22 cellular contexts compared by ENCODE assay signal in the genomic region with DNA sequence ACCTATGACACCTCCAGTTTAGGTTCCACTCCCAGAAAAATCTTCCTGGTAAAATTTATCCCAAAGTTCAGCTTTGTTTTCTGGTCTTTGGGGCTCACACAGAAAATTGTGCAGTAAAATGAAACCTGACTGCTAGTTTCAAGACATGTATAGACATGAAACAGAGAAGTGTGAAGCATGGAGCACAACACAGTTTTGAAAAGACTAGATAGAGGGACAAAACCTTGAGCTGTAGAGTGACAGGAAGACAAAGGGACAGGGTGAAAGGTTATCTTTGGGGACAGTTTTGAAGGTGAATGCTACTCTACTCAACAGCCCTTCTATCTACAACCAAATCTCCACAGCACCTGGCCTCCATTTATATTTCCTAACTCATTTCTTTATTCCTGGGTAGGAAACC.
DNase-seq lines count a peak whose midpoint lies in the region; ATAC-seq, FAIRE-seq and TF ChIP-seq lines count a peak whose summit lies in the region.
"Had no signal": no experiment of that assay in that cellular context is flagged by ENCODE, and none has a peak within 500 bp of the region (broad histone marks: within the 10 kb centered on the region; RNA-seq: fewer than 3 reads in every experiment).

No MANE protein-coding gene starts in this region.

- CTCF ChIA-PET in CD4-positive, alpha-beta memory T cell (lab: Charles Lee; ENCODE audit: partially characterized antibody): no interaction called here

- H3K27me3 Mint-ChIP-seq in CD4-positive, alpha-beta memory T cell: no peaks in the 10 kb centered on the region
- H3K27me3 Mint-ChIP-seq: activated B cell treated with CpG ODN at 0.5 μM for 24 hours, IgD-negative memory B cell, T-helper 17 cell had no signal

- H3K4me1 Mint-ChIP-seq in CD4-positive, alpha-beta memory T cell: no peaks in the 10 kb centered on the region
- H3K4me1 Mint-ChIP-seq: activated B cell treated with CpG ODN at 0.5 μM for 24 hours, IgD-negative memory B cell had no signal

- DNase-seq in bronchial epithelial cell (ENCODE audit: low read depth): peak; percentile 25
- DNase-seq in pons (ENCODE audit: low spot score): no peak
- DNase-seq in CD4-positive, alpha-beta memory T cell: no peak
- no peak for DNase-seq in right lobe of liver
- DNase-seq in omental fat pad (ENCODE audit: low spot score): no peak
- DNase-seq: activated B cell treated with CpG ODN at 0.5 μM for 24 hours; activated effector memory CD4-positive, alpha-beta T cell treated with Interleukin-2 at 50 U/mL for 16 hours; anterior cingulate cortex; BE2C; NCI-H1417; NCI-H226; SHP77; stimulated activated CD4-positive, alpha-beta T cell treated with anti-CD3 and anti-CD28 coated beads, Interleukin-4, amount 100 ng/mL, for 4 hours; T-helper 17 cell had no signal

- TF ChIP-seq CTCF in bronchial epithelial cell (IDR thresholded peaks at IDR 0.05; ENCODE audit: insufficient read depth, low read length, severe bottlenecking) (no peak), right lobe of liver (IDR thresholded peaks at IDR 0.05) (no peak), omental fat pad (IDR thresholded peaks at IDR 0.05) (no peak)

- ATAC-seq in GM18870 (IDR thresholded peaks at IDR 0.05; ENCODE audit: unreplicated experiment): peak; percentile 66
- ATAC-seq in GM21528 (IDR thresholded peaks at IDR 0.05; ENCODE audit: low FRiP score, unreplicated experiment): peak; percentile 75
- ATAC-seq in HG03108 (IDR thresholded peaks at IDR 0.05; ENCODE audit: unreplicated experiment): peak; percentile 53
- ATAC-seq in right lobe of liver: no peak
- no peak for ATAC-seq in omental fat pad (ENCODE audit: low FRiP score)
- ATAC-seq: foreskin keratinocyte, T-helper 17 cell had no signal

- no peak for TF ChIP-seq POLR2A in right lobe of liver (IDR thresholded peaks at IDR 0.05)

- no peaks in the 10 kb centered on the region for H3K9me3 ChIP-seq in CD4-positive, alpha-beta memory T cell (ENCODE audit: control insufficient read depth in 1 of 2, low read length in 2 of 2)
- H3K9me3 ChIP-seq in right lobe of liver: no peaks in the 10 kb centered on the region
- H3K9me3 ChIP-seq: BE2C, neutrophil, thoracic aorta had no signal

- intact Hi-C loops in CD4-positive, alpha-beta memory T cell (cut with micrococcal nuclease): no loop called here
- intact Hi-C loops in right lobe of liver (cut with DNase I): no loop called here

- no peaks in the 10 kb centered on the region for H3K36me3 Mint-ChIP-seq in CD4-positive, alpha-beta memory T cell
- H3K36me3 Mint-ChIP-seq: IgD-negative memory B cell had no signal

- H3K36me3 ChIP-seq in bronchial epithelial cell (ENCODE audit: control insufficient read depth, insufficient read depth, low read length) (no peaks in the 10 kb centered on the region), right lobe of liver (no peaks in the 10 kb centered on the region)
- no peaks in the 10 kb centered on the region for H3K36me3 ChIP-seq in CD4-positive, alpha-beta memory T cell (ENCODE audit: insufficient read depth, low read length)
- H3K36me3 ChIP-seq: BE2C, neutrophil, thoracic aorta had no signal

- H3K27ac Mint-ChIP-seq in CD4-positive, alpha-beta memory T cell: no peak overlapping the region
- H3K27ac Mint-ChIP-seq: activated B cell treated with CpG ODN at 0.5 μM for 24 hours, IgD-negative memory B cell, T-helper 17 cell had no signal

- H3K4me1 ChIP-seq in CD4-positive, alpha-beta memory T cell (ENCODE audit: insufficient read depth, low read length): no peaks in the 10 kb centered on the region
- H3K4me1 ChIP-seq in right lobe of liver: no peaks in the 10 kb centered on the region
- H3K4me1 ChIP-seq: BE2C, foreskin keratinocyte had no signal

- peaks cover 0 to 7% (median under 1%) of the 10 kb centered on the region in 8 donors for H3K9me3 Mint-ChIP-seq in CD4-positive, alpha-beta memory T cell
- H3K9me3 Mint-ChIP-seq: activated B cell treated with CpG ODN at 0.5 μM for 24 hours had no signal

- H3K4me3 ChIP-seq in bronchial epithelial cell (ENCODE audit: low read depth, low read length): no peak overlapping the region
- H3K4me3 ChIP-seq in CD4-positive, alpha-beta memory T cell (ENCODE audit: low read length in 2 of 2): no peak overlapping the region
- no peak overlapping the region for H3K4me3 ChIP-seq in right lobe of liver
- H3K4me3 ChIP-seq: thoracic aorta had no signal

- no peak overlapping the region for H3K4me3 Mint-ChIP-seq in CD4-positive, alpha-beta memory T cell
- H3K4me3 Mint-ChIP-seq: activated B cell treated with CpG ODN at 0.5 μM for 24 hours, IgD-negative memory B cell, T-helper 17 cell had no signal

- H3K27ac ChIP-seq in CD4-positive, alpha-beta memory T cell (ENCODE audit: low read depth, low read length): no peak overlapping the region
- H3K27ac ChIP-seq in right lobe of liver: no peak overlapping the region
- H3K27ac ChIP-seq: foreskin keratinocyte, neutrophil, thoracic aorta had no signal

- no peaks in the 10 kb centered on the region for H3K27me3 ChIP-seq in bronchial epithelial cell (ENCODE audit: control insufficient read depth, insufficient read depth, low read length)
- no peaks in the 10 kb centered on the region for H3K27me3 ChIP-seq in CD4-positive, alpha-beta memory T cell (ENCODE audit: insufficient read depth, low read length)
- no peaks in the 10 kb centered on the region for H3K27me3 ChIP-seq in right lobe of liver
- H3K27me3 ChIP-seq: BE2C, foreskin keratinocyte, neutrophil had no signal

- POLR2A ChIA-PET in CD4-positive, alpha-beta memory T cell (lab: Charles Lee; ENCODE audit: partially characterized antibody): no interaction called here

- no peak for FAIRE-seq in bronchial epithelial cell (lab: Jason Lieb, UNC)
- FAIRE-seq: H54 had no signal

Comparison
In these comparisons a context has a peak if more than half of its experiments do, and no peak if none do; other contexts are left out.
1. ATAC-seq: peak in GM18870 (single experiment), GM21528 (single experiment) and HG03108 (single experiment); none in right lobe of liver (0 of 4) and omental fat pad (single experiment).